In the genomic region with DNA sequence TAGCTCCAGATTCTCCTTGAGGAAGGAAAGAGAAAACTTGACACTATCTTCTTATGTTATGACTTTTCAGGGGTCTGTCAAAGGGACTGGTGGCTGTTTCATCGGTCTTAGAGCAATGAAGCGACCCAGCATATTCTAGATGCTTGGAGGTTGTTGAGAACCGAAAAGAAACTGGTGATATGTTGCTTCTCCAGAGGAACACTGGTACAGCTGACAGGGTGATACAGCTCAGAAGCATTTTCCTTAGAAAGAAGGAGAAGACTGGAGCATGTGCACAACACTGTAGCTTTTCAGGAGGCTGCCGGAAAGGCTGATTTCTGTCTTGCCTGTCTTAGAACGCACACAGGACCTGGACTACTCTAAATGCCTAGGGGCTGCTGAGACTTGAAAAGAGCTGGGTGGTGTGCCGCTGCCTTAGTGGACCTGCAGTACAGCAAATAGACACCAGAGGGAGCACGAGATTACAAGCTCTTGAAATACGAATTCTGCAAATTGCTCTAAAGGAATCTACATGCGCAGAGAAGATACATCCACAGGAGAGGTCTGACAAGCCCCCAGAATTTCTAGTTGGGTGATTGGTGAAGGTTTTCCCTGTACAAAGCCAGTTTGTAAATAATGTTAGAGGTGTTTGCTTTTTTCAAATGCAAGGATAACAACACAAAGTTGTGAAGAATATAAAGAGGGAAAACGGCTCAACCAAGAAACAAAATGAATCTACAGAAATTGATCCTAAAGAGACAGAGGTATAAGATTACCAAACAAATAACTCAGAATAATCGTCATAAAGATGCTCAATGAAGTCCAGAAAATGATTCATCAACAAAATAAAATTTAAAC, we compare ENCODE assay signal across 8 cellular contexts.
DNase-seq lines count a peak whose midpoint lies in the region; ATAC-seq and TF ChIP-seq lines count a peak whose summit lies in the region.

No MANE protein-coding gene starts in this region.

- H2AFZ ChIP-seq in Karpas-422 (ENCODE audit: low read length): peak overlapping the region; percentile 41; the same call in 1 of the 2 replicates

- BruUV-seq in MCF 10A (replicated peaks; lab: Mats Ljungman, UMichigan): no TSS peak

- no peaks in the 10 kb centered on the region for H3K79me2 ChIP-seq in Karpas-422 (ENCODE audit: low read length)

- no peak overlapping the region for H3K9ac ChIP-seq in Karpas-422 (ENCODE audit: low read length)

- no peak overlapping the region for H3K4me2 ChIP-seq in Karpas-422 (ENCODE audit: low read depth, low read length, poor library complexity, severe bottlenecking)

- H3K9me3 Mint-ChIP-seq in MCF 10A (ENCODE audit: unreplicated experiment): no peaks in the 10 kb centered on the region

- no peaks in the 10 kb centered on the region for H3K36me3 ChIP-seq in Karpas-422 (ENCODE audit: insufficient read depth, low read length)

- no peaks in the 10 kb centered on the region for H3K36me3 Mint-ChIP-seq in MCF 10A (ENCODE audit: insufficient read depth, unreplicated experiment)

- ATAC-seq in GM18508 (IDR thresholded peaks at IDR 0.05; ENCODE audit: insufficient read depth, unreplicated experiment): peak; percentile 65
- ATAC-seq in HG03280 (IDR thresholded peaks at IDR 0.05; ENCODE audit: unreplicated experiment): no peak

- TF ChIP-seq CTCF in AG09319 (IDR thresholded peaks at IDR 0.05; ENCODE audit: low read depth, low read length) (peak; percentile 84), MCF 10A (IDR thresholded peaks at IDR 0.05; ENCODE audit: unreplicated experiment) (peak; percentile 88)

- POLR2A ChIA-PET in MCF 10A (lab: Yijun Ruan, JAX): interaction anchor here (0.5 kb wide), 1 partner anchor 827 kb away, joined by 5 read pairs; no protein-coding TSS in a partner anchor

- H3K4me3 ChIP-seq in Karpas-422 (ENCODE audit: low read length): no peak overlapping the region

- no peak overlapping the region for H3K27ac ChIP-seq in Karpas-422 (ENCODE audit: low read length)

- DNase-seq in AG09319 (ENCODE audit: extremely low read depth, low read depth): peak; percentile 1
- peak; percentile 88 for DNase-seq in Karpas-422
- peak; percentile 1 for DNase-seq in SHP77 treated with DMSO at 0.1 percent for 48 hours (lab: John Stamatoyannopoulos, UW)
- peak; percentile 71 for DNase-seq in MCF 10A (ENCODE audit: unreplicated experiment)
- DNase-seq in inferior parietal cortex (ENCODE audit: extremely low spot score): peak; percentile 71
- peak; percentile 0 to 48 for DNase-seq in stimulated activated CD4-positive, alpha-beta T cell treated with anti-CD3 and anti-CD28 coated beads, Interleukin-1b, Interleukin-23, amount 100 ng/mL, for 4 hours (ENCODE audit: low read depth in 2 of 2)

- H4K20me1 ChIP-seq in Karpas-422 (ENCODE audit: insufficient read depth, low read depth, low read length): no peaks in the 10 kb centered on the region

- no peaks in the 10 kb centered on the region for H3K27me3 ChIP-seq in Karpas-422 (ENCODE audit: low read length)

- H3K9me2 ChIP-seq in Karpas-422 (replicated peaks; ENCODE audit: insufficient read depth, low read length): no peaks in the 10 kb centered on the region

- H3K27me3 Mint-ChIP-seq in MCF 10A (ENCODE audit: insufficient read depth, unreplicated experiment): no peaks in the 10 kb centered on the region

- no peak overlapping the region for H3K27ac Mint-ChIP-seq in MCF 10A (ENCODE audit: low read depth, unreplicated experiment)

- intact Hi-C loops in MCF 10A (cut with micrococcal nuclease): loop anchor here (1.0 kb wide), 3 partner anchors 841 to 903 kb away; no protein-coding TSS in a partner anchor

- no peaks in the 10 kb centered on the region for H3K4me1 Mint-ChIP-seq in MCF 10A (ENCODE audit: insufficient read depth, unreplicated experiment)

- H3K9me3 ChIP-seq in Karpas-422 (ENCODE audit: low read length): no peaks in the 10 kb centered on the region

- CTCF ChIA-PET in MCF 10A (lab: Yijun Ruan, JAX): interaction anchor here (0.6 to 3.1 kb wide), 37 partner anchors 9 to 1357 kb away, joined by 3 to 61 read pairs (median 4); no protein-coding TSS in a partner anchor

- no peak overlapping the region for H3K4me3 Mint-ChIP-seq in MCF 10A (ENCODE audit: unreplicated experiment)

- H3K4me1 ChIP-seq in Karpas-422 (ENCODE audit: low read length): no peaks in the 10 kb centered on the region

Comparison
In these comparisons a context has a peak if more than half of its experiments do, and no peak if none do; other contexts are left out.
1. DNase-seq: peak in every context shown above with its lines; median percentile 88 in Karpas-422; 71 in MCF 10A; 71 in inferior parietal cortex; 24 in stimulated activated CD4-positive, alpha-beta T cell treated with anti-CD3 and anti-CD28 coated beads, Interleukin-1b, Interleukin-23, amount 100 ng/mL, for 4 hours; 1 in AG09319; 1 in SHP77 treated with DMSO at 0.1 percent for 48 hours.